Comparison of ENCODE assay signal across 9 cellular contexts in genomic region chr15:62066663-62067447, GRCh38. TPM values are rescaled to one million over a fixed set of nuclear protein-coding genes. Genes with fewer than 3 reads are reported as not detected.
DNase-seq lines count a peak whose midpoint lies in the region; ATAC-seq, FAIRE-seq and TF ChIP-seq lines count a peak whose summit lies in the region.
"Had no signal": no experiment of that assay in that cellular context is flagged by ENCODE, and none has a peak within 500 bp of the region (broad histone marks: within the 10 kb centered on the region; RNA-seq: fewer than 3 reads in every experiment).

Gene C2CD4A, plus strand, starts transcription at chr15:62066977. Its CDS starts 637 bp downstream, at chr15:62067614.

- H3K36me3 ChIP-seq in HUES48 (ENCODE audit: control insufficient read depth, insufficient read depth, low read length): no peaks in the 10 kb centered on the region
- H3K36me3 ChIP-seq in pancreas: no peaks in the 10 kb centered on the region
- H3K36me3 ChIP-seq in upper lobe of right lung: no peaks in the 10 kb centered on the region

- no peak within 1 kb of the TSS for H3K27ac ChIP-seq in HUES48 (ENCODE audit: low read depth, low read length)
- peak within 1 kb of the TSS; percentile 27 for H3K27ac ChIP-seq in RWPE1
- H3K27ac ChIP-seq in pancreas: peak within 1 kb of the TSS; percentile 8 to 88 (median 60)
- no peak within 1 kb of the TSS for H3K27ac ChIP-seq in upper lobe of right lung

- POLR2A ChIA-PET in RWPE1 (lab: Yijun Ruan, JAX; ENCODE audit: low non-redundant PET): no interaction called here

- peak within 1 kb of the TSS; percentile 49 for H3K4me3 ChIP-seq in HUES48 (ENCODE audit: low read depth, low read length)
- H3K4me3 ChIP-seq in pancreas: peak within 1 kb of the TSS; percentile 31 to 62 (median 48)
- peak within 1 kb of the TSS; percentile 58 for H3K4me3 ChIP-seq in upper lobe of right lung

- peak within 1 kb of the TSS in 1 of 2 donors; percentile 48 for H3K27ac Mint-ChIP-seq in activated naive CD4-positive, alpha-beta T cell treated with anti-CD3 and anti-CD28 coated beads, Interleukin-2, amount 50 U/mL, for 72 hours

- CTCF ChIA-PET in RWPE1 (lab: Yijun Ruan, JAX): interaction anchor here (0.6 to 1.6 kb wide), 3 partner anchors 15 to 1619 kb away, joined by 3 to 4 read pairs (median 4); no protein-coding TSS in a partner anchor

- DNase-seq in DMS 273 treated with DMSO at 0.1 percent for 48 hours (lab: John Stamatoyannopoulos, UW) (peak; percentile 42), RWPE1 (ENCODE audit: low spot score) (peak; percentile 57), cardiac septum (ENCODE audit: low spot score) (peak; percentile 81), pancreas (peak; percentile 94 to 99 (median 96)), upper lobe of right lung (peak; percentile 87)
- DNase-seq in activated naive CD4-positive, alpha-beta T cell treated with anti-CD3 and anti-CD28 coated beads, Interleukin-2, amount 50 U/mL, for 72 hours (ENCODE audit: low spot score in 2 of 2): peak; percentile 57 to 60

- intact Hi-C loops in cardiac septum (cut with DNase I) (loop anchor here (10.0 kb wide), 2 partner anchors 188 to 192 kb away; no protein-coding TSS in a partner anchor), pancreas (cut with DNase I) (no loop called here), upper lobe of right lung (cut with DNase I) (no loop called here)

- H3K9me3 ChIP-seq in HUES48 (ENCODE audit: control insufficient read depth, insufficient read depth, low read length) (no peaks in the 10 kb centered on the region), pancreas (no peaks in the 10 kb centered on the region), upper lobe of right lung (no peaks in the 10 kb centered on the region)

- 0 out of 2 replicates have a peak within 1 kb of the TSS, but pooled peaks have one; percentile 10 for H3K9ac ChIP-seq in HUES48 (ENCODE audit: low read depth, low read length)

- peaks cover 0 to 7% of the 10 kb centered on the region in 2 donors for H3K36me3 Mint-ChIP-seq in activated naive CD4-positive, alpha-beta T cell treated with anti-CD3 and anti-CD28 coated beads, Interleukin-2, amount 50 U/mL, for 72 hours

- H3K4me1 ChIP-seq in HUES48 (ENCODE audit: control insufficient read depth, insufficient read depth, low read length): peaks cover 15% of the 10 kb centered on the region; the same call in 1 of the 2 replicates
- peaks cover 16 to 20% (median 18%) of the 10 kb centered on the region in 3 donors for H3K4me1 ChIP-seq in pancreas
- H3K4me1 ChIP-seq in upper lobe of right lung: peaks cover 18% of the 10 kb centered on the region

- H3K9me3 Mint-ChIP-seq in activated naive CD4-positive, alpha-beta T cell treated with anti-CD3 and anti-CD28 coated beads, Interleukin-2, amount 50 U/mL, for 72 hours: no peaks in the 10 kb centered on the region

- FAIRE-seq in pancreas (lab: Jason Lieb, UNC): no peak

- H3K27me3 ChIP-seq in HUES48 (ENCODE audit: control insufficient read depth, insufficient read depth, low read length) (peaks cover 79% of the 10 kb centered on the region), pancreas (no peaks in the 10 kb centered on the region), upper lobe of right lung (no peaks in the 10 kb centered on the region)

- WGBS in pancreas, 2 donors: 1 to 3% methylated on average over 33 of the region's 33 CpGs

- TF ChIP-seq CTCF in RWPE1 (conservative IDR thresholded peaks at IDR 0.05; ENCODE audit: low read depth) (peak; percentile 38), pancreas (IDR thresholded peaks at IDR 0.05) (peak in 1 of 4 donors; percentile 20), upper lobe of right lung (IDR thresholded peaks at IDR 0.05) (no peak)

- peak; percentile 43 to 68 for ATAC-seq in activated naive CD4-positive, alpha-beta T cell treated with anti-CD3 and anti-CD28 coated beads, Interleukin-2, amount 50 U/mL, for 72 hours
- peak; percentile 85 to 90 (median 88) for ATAC-seq in pancreas
- peak; percentile 75 for ATAC-seq in upper lobe of right lung
- ATAC-seq in HG02588 (IDR thresholded peaks at IDR 0.05; ENCODE audit: unreplicated experiment): no peak

RNA-seq across cellular contexts. Expression of gene C2CD4A, which starts in this region (rescaled TPM):
- under 1 TPM; 0.14 to 0.20 TPM for total RNA-seq in activated naive CD4-positive, alpha-beta T cell treated with anti-CD3 and anti-CD28 coated beads, Interleukin-2, amount 50 U/mL, for 72 hours
- total RNA-seq in cardiac septum (0.05 TPM), pancreas (10 to 100 TPM in 1 of 6 donors, 1 to 10 TPM in 5; 1.2 to 16.1 (median 2.7) TPM), upper lobe of right lung (0.14 TPM)
- polyA plus RNA-seq in pancreas: 1 to 10 TPM; 2.2 to 3.5 TPM
- total RNA-seq: HT1080 had no signal

Comparison
In these comparisons a context has a peak if more than half of its experiments do, and no peak if none do; other contexts are left out.
1. Peak in DNase-seq and ATAC-seq in activated naive CD4-positive, alpha-beta T cell treated with anti-CD3 and anti-CD28 coated beads, Interleukin-2, amount 50 U/mL, for 72 hours; RNA of the gene not detected or under 1 TPM.
2. Peak in DNase-seq in cardiac septum; RNA of the gene not detected or under 1 TPM.
3. Peak in DNase-seq, ATAC-seq and H3K4me3 ChIP-seq in upper lobe of right lung; RNA of the gene not detected or under 1 TPM.
4. DNase-seq: peak in every context shown above with its lines; median percentile 96 in pancreas; 87 in upper lobe of right lung; 81 in cardiac septum; 58 in activated naive CD4-positive, alpha-beta T cell treated with anti-CD3 and anti-CD28 coated beads, Interleukin-2, amount 50 U/mL, for 72 hours; 57 in RWPE1; 42 in DMS 273 treated with DMSO at 0.1 percent for 48 hours.
5. H3K27ac ChIP-seq: peak in RWPE1 (single experiment) and pancreas (4 of 4); none in HUES48 (single experiment) and upper lobe of right lung (single experiment).
6. Peak in every context shown above with its lines, with median percentiles within 50 percentile points of each other: H3K4me3 ChIP-seq.